ENCODE assay signal across 2 cellular contexts in genomic region chr15:43666177-43666576, GRCh38. TPM values are rescaled to one million over a fixed set of nuclear protein-coding genes. Genes with fewer than 3 reads are reported as not detected.
"Had no signal": no experiment of that assay in that cellular context is flagged by ENCODE, and none has a peak within 500 bp of the region (broad histone marks: within the 10 kb centered on the region; RNA-seq: fewer than 3 reads in every experiment).

No MANE protein-coding gene starts in this region.

RNA-seq across cellular contexts. Expression of gene CATSPER2, which starts 17.5 kb away (rescaled TPM):
- total RNA-seq: G401 had no signal

RNA-seq across cellular contexts. Expression of gene CKMT1A, which starts 27.5 kb away (rescaled TPM):
- total RNA-seq: GM12878 had no signal

RNA-seq across cellular contexts. Expression of gene STRC, which starts 47.6 kb away (rescaled TPM):
- total RNA-seq: G401 had no signal
